Comparison of ENCODE assay signal across 10 cellular contexts in genomic region chr14:23183076-23183475, GRCh38. TPM values are rescaled to one million over a fixed set of nuclear protein-coding genes. Genes with fewer than 3 reads are reported as not detected.
DNase-seq lines count a peak whose midpoint lies in the region; TF ChIP-seq lines count a peak whose summit lies in the region.
"Had no signal": no experiment of that assay in that cellular context is flagged by ENCODE, and none has a peak within 500 bp of the region (broad histone marks: within the 10 kb centered on the region; RNA-seq: fewer than 3 reads in every experiment).

No MANE protein-coding gene starts in this region.

- H3K4me1 Mint-ChIP-seq in endodermal cell (peaks cover 12% of the 10 kb centered on the region), HFFc6 (ENCODE audit: low read depth) (peaks cover 16% of the 10 kb centered on the region)

- H3K4me3 Mint-ChIP-seq in endodermal cell (no peak overlapping the region), HFFc6 (no peak overlapping the region)

- H3K27me3 Mint-ChIP-seq in endodermal cell (ENCODE audit: insufficient read depth) (no peaks in the 10 kb centered on the region), HFFc6 (ENCODE audit: insufficient read depth) (no peaks in the 10 kb centered on the region)

- H3K9ac ChIP-seq in MM.1S (ENCODE audit: low read length) (no peak overlapping the region), endodermal cell (ENCODE audit: extremely low read depth, low read length, poor library complexity, severe bottlenecking) (peak overlapping the region; percentile 38), muscle layer of colon (ENCODE audit: low read length) (no peak overlapping the region)

- H3K4me2 ChIP-seq in MM.1S (ENCODE audit: low read depth, low read length), result peak overlapping the region; percentile 75

- peak overlapping the region; percentile 46 for H3K27ac ChIP-seq in 22Rv1
- no peak overlapping the region for H3K27ac ChIP-seq in MM.1S (ENCODE audit: low read length)
- H3K27ac ChIP-seq in endodermal cell (ENCODE audit: low read depth, low read length), result no peak overlapping the region
- peak overlapping the region; percentile 22 for H3K27ac ChIP-seq in muscle layer of colon (ENCODE audit: low read depth, low read length)

- no peaks in the 10 kb centered on the region for H3F3A ChIP-seq in MM.1S (ENCODE audit: insufficient read depth, low read length)

- DNase-seq in MM.1S (no peak), endodermal cell (no peak), GM20000 (ENCODE audit: low spot score) (no peak), HFFc6 (no peak)
- no peak for DNase-seq in stimulated activated CD4-positive, alpha-beta T cell treated with anti-CD3 and anti-CD28 coated beads, Interleukin-4, amount 100 ng/mL, for 24 hours
- DNase-seq in NK-92 treated with Interleukin-12 subunit alpha and Interleukin-12 subunit beta, amount 100 ng/mL, for 24 hours (lab: John Stamatoyannopoulos, UW), result no peak
- DNase-seq: NCI-H446 treated with DMSO at 0.1 percent for 48 hours had no signal

- H3K9me2 ChIP-seq in MM.1S (replicated peaks; ENCODE audit: insufficient read depth, low read length), result no peaks in the 10 kb centered on the region

- no peaks in the 10 kb centered on the region for H4K20me1 ChIP-seq in MM.1S (ENCODE audit: insufficient read depth, low read length)

- H3K36me3 Mint-ChIP-seq in endodermal cell (ENCODE audit: low read depth), result no peaks in the 10 kb centered on the region
- H3K36me3 Mint-ChIP-seq in HFFc6 (ENCODE audit: low read depth), result no peaks in the 10 kb centered on the region
- H3K36me3 Mint-ChIP-seq: activated naive CD4-positive, alpha-beta T cell treated with anti-CD3 and anti-CD28 coated beads, Interleukin-2, amount 50 U/mL, for 72 hours had no signal

- H3K4me3 ChIP-seq in MM.1S (ENCODE audit: low read length), result peak overlapping the region; percentile 58
- H3K4me3 ChIP-seq in endodermal cell (ENCODE audit: low read length), result peak overlapping the region; percentile 96
- peak overlapping the region; percentile 49 to 69 for H3K4me3 ChIP-seq in muscle layer of colon (ENCODE audit: low read depth in 1 of 2, low read length in 2 of 2)

- no peaks in the 10 kb centered on the region for H3K9me3 Mint-ChIP-seq in endodermal cell
- no peaks in the 10 kb centered on the region for H3K9me3 Mint-ChIP-seq in HFFc6
- H3K9me3 Mint-ChIP-seq: activated naive CD4-positive, alpha-beta T cell treated with anti-CD3 and anti-CD28 coated beads, Interleukin-2, amount 50 U/mL, for 72 hours had no signal

- no peaks in the 10 kb centered on the region for H3K36me3 ChIP-seq in MM.1S (replicated peaks; ENCODE audit: insufficient read depth, low read length)
- H3K36me3 ChIP-seq in endodermal cell (ENCODE audit: control insufficient read depth, insufficient read depth, low read length), result no peaks in the 10 kb centered on the region
- H3K36me3 ChIP-seq in muscle layer of colon (ENCODE audit: insufficient read depth, low read length), result no peaks in the 10 kb centered on the region

- H3K27me3 ChIP-seq in MM.1S (replicated peaks; ENCODE audit: insufficient read depth, low read length) (no peaks in the 10 kb centered on the region), endodermal cell (ENCODE audit: control insufficient read depth, insufficient read depth, low read length, poor library complexity, severe bottlenecking) (no peaks in the 10 kb centered on the region), muscle layer of colon (ENCODE audit: control insufficient read depth in 1 of 2, insufficient read depth in 2 of 2, low read length in 2 of 2) (no peaks in the 10 kb centered on the region)

- H2AFZ ChIP-seq in MM.1S (ENCODE audit: low read length), result peak overlapping the region; percentile 45; the same call in 1 of the 2 replicates

- H3K79me2 ChIP-seq in MM.1S (ENCODE audit: low read length), result no peaks in the 10 kb centered on the region

- H3K4me1 ChIP-seq in MM.1S (ENCODE audit: low read length) (no peaks in the 10 kb centered on the region), endodermal cell (ENCODE audit: control insufficient read depth, insufficient read depth, low read length) (no peaks in the 10 kb centered on the region), muscle layer of colon (ENCODE audit: insufficient read depth, low read length) (peaks cover 8% of the 10 kb centered on the region)

- WGBS in endodermal cell (ENCODE audit: insufficient coverage in 1 of 2, insufficient read length in 1 of 2), 2 experiments, result 1 to 6% methylated on average over 3 to 5 of the region's 7 CpGs

- TF ChIP-seq CTCF in 22Rv1 (IDR thresholded peaks at IDR 0.05) (no peak), MM.1S (IDR thresholded peaks at IDR 0.05; ENCODE audit: low read length) (no peak), endodermal cell (conservative IDR thresholded peaks at IDR 0.05) (no peak), GM20000 (IDR thresholded peaks at IDR 0.05; ENCODE audit: extremely low read depth, missing control alignments) (no peak), HFFc6 (IDR thresholded peaks at IDR 0.05) (no peak)

- H3K27ac Mint-ChIP-seq in endodermal cell (no peak overlapping the region), HFFc6 (no peak overlapping the region)
- H3K27ac Mint-ChIP-seq: activated naive CD4-positive, alpha-beta T cell treated with anti-CD3 and anti-CD28 coated beads, Interleukin-2, amount 50 U/mL, for 72 hours had no signal

- H3K9me3 ChIP-seq in MM.1S (replicated peaks; ENCODE audit: insufficient read depth, low read length), result no peaks in the 10 kb centered on the region
- no peaks in the 10 kb centered on the region for H3K9me3 ChIP-seq in endodermal cell (ENCODE audit: control insufficient read depth, low read length)
- no peaks in the 10 kb centered on the region for H3K9me3 ChIP-seq in muscle layer of colon (ENCODE audit: low read length)

RNA-seq across cellular contexts. Expression of gene SLC7A8, which starts 0.4 kb away (rescaled TPM):
- 10 to 100 TPM; 47.6 to 48.9 TPM for total RNA-seq in endodermal cell
- 25.0 TPM for polyA plus RNA-seq in endodermal cell (2013, experiment 1 of 2)
- 20.3 TPM for polyA plus RNA-seq in endodermal cell (2013, experiment 2 of 2)
- 10 to 100 TPM; 13.0 to 24.2 (median 23.3) TPM for total RNA-seq in HFFc6 (2021; fragmentation: NEBNext Ultra II Directional; extraction: Animal tissue kit (Norgen Biotek cat#: 25700))

RNA-seq across cellular contexts. Expression of gene RNF212B, which starts 54.7 kb away (rescaled TPM):
- total RNA-seq in endodermal cell, result not detected
- polyA plus RNA-seq in endodermal cell (2013, experiment 1 of 2), result not detected
- not detected for polyA plus RNA-seq in endodermal cell (2013, experiment 2 of 2)
- total RNA-seq in HFFc6 (2021; fragmentation: NEBNext Ultra II Directional; extraction: Animal tissue kit (Norgen Biotek cat#: 25700)), result not detected
- total RNA-seq: activated naive CD4-positive, alpha-beta T cell treated with anti-CD3 and anti-CD28 coated beads, Interleukin-2, amount 50 U/mL, for 72 hours had no signal

Comparison
In these comparisons a context has a peak if more than half of its experiments do, and no peak if none do; other contexts are left out.
1. H3K27ac ChIP-seq: peak in 22Rv1 (single experiment) and muscle layer of colon (single experiment); none in MM.1S (single experiment) and endodermal cell (single experiment).
2. Peak in every context shown above with its lines, with median percentiles within 50 percentile points of each other: H3K4me3 ChIP-seq.